33 cellular contexts compared by ENCODE assay signal in genomic region chr5:146891511-146891910, GRCh38. TPM values are rescaled to one million over a fixed set of nuclear protein-coding genes. Genes with fewer than 3 reads are reported as not detected.
"Had no signal": no experiment of that assay in that cellular context is flagged by ENCODE, and none has a peak within 500 bp of the region (broad histone marks: within the 10 kb centered on the region; RNA-seq: fewer than 3 reads in every experiment).

No MANE protein-coding gene starts in this region.

- ATAC-seq: activated CD4-positive, alpha-beta T cell treated with anti-CD3 and anti-CD28 coated beads for 36 hours; activated CD8-positive, alpha-beta memory T cell treated with anti-CD3 and anti-CD28 coated beads, Interleukin-2, amount 10 ng/mL, durations not matched to agents 7 days and 5 days; activated CD8-positive, alpha-beta T cell treated with anti-CD3 and anti-CD28 coated beads, Interleukin-2, amount 10 ng/mL, durations not matched to agents 7 days and 5 days; activated naive CD8-positive, alpha-beta T cell treated with anti-CD3 and anti-CD28 coated beads, Interleukin-2, amount 50 U/mL, for 24 hours; body of pancreas; gastrocnemius medialis had no signal

- H3K27ac ChIP-seq: adrenal gland, body of pancreas, coronary artery, esophagus muscularis mucosa, foreskin keratinocyte, gastrocnemius medialis had no signal

- H3K9me3 ChIP-seq: adrenal gland, body of pancreas, esophagus muscularis mucosa, gastrocnemius medialis had no signal

- H3K9me3 Mint-ChIP-seq: activated CD4-positive, alpha-beta memory T cell treated with anti-CD3 and anti-CD28 coated beads for 36 hours; activated CD4-positive, alpha-beta T cell treated with anti-CD3 and anti-CD28 coated beads, Interleukin-2, amount 10 ng/mL, durations not matched to agents 24 days and 14 days; activated naive CD4-positive, alpha-beta T cell treated with anti-CD3 and anti-CD28 coated beads for 36 hours; activated naive CD4-positive, alpha-beta T cell treated with anti-CD3 and anti-CD28 coated beads, Interleukin-2, amount 50 U/mL, for 24 hours; activated naive CD8-positive, alpha-beta T cell treated with anti-CD3 and anti-CD28 coated beads, Interleukin-2, amount 50 U/mL, for 24 hours; activated T-helper 1 cell treated with anti-CD3 and anti-CD28 coated beads, Interleukin-12 subunit alpha, Interleukin-12 subunit beta, Interleukin-2, Interleukin-4 antibody, amounts not matched to agents 30 ng/mL and 10 ng/mL and 1 ng/mL, durations not matched to agents 14 hours and 24 hours and 36 hours; activated T-helper 2 cell treated with anti-CD3 and anti-CD28 coated beads, Interferon-gamma antibody, Interleukin-2, Interleukin-4, amounts not matched to agents 10 μg/mL and 5 μg/mL and 100 μg/mL, durations not matched to agents 14 hours and 24 hours and 36 hours; dendritic cell treated with granulocyte-macrophage colony-stimulating factor and Interleukin-4, amounts not matched to agents 40 ng/mL and 50 ng/mL, for 4 days had no signal

- H3K27ac Mint-ChIP-seq: activated CD4-positive, alpha-beta memory T cell treated with anti-CD3 and anti-CD28 coated beads for 36 hours; activated CD4-positive, alpha-beta T cell treated with anti-CD3 and anti-CD28 coated beads for 36 hours; activated CD4-positive, alpha-beta T cell treated with anti-CD3 and anti-CD28 coated beads, Interleukin-2, amount 10 ng/mL, durations not matched to agents 24 days and 14 days; activated CD8-positive, alpha-beta memory T cell treated with anti-CD3 and anti-CD28 coated beads, Interleukin-2, amount 10 ng/mL, durations not matched to agents 7 days and 5 days; activated CD8-positive, alpha-beta T cell treated with anti-CD3 and anti-CD28 coated beads, Interleukin-2, amount 10 ng/mL, durations not matched to agents 7 days and 5 days; activated naive CD4-positive, alpha-beta T cell treated with anti-CD3 and anti-CD28 coated beads for 36 hours; activated naive CD4-positive, alpha-beta T cell treated with anti-CD3 and anti-CD28 coated beads, Interleukin-2, amount 50 U/mL, for 24 hours; activated naive CD8-positive, alpha-beta T cell treated with anti-CD3 and anti-CD28 coated beads for 36 hours; activated naive CD8-positive, alpha-beta T cell treated with anti-CD3 and anti-CD28 coated beads, Interleukin-2, amount 50 U/mL, for 24 hours; activated T-helper 1 cell treated with anti-CD3 and anti-CD28 coated beads, Interleukin-12 subunit alpha, Interleukin-12 subunit beta, Interleukin-2, Interleukin-4 antibody, amounts not matched to agents 30 ng/mL and 10 ng/mL and 1 ng/mL, durations not matched to agents 14 hours and 24 hours and 36 hours; activated T-helper 2 cell treated with anti-CD3 and anti-CD28 coated beads, Interferon-gamma antibody, Interleukin-2, Interleukin-4, amounts not matched to agents 10 μg/mL and 5 μg/mL and 100 μg/mL, durations not matched to agents 14 hours and 24 hours and 36 hours; dendritic cell treated with granulocyte-macrophage colony-stimulating factor and Interleukin-4, amounts not matched to agents 40 ng/mL and 50 ng/mL, for 4 days had no signal

- H3K4me3 ChIP-seq: adrenal gland, body of pancreas, coronary artery, dorsolateral prefrontal cortex, esophagus muscularis mucosa, gastrocnemius medialis had no signal

- H3K36me3 ChIP-seq: adrenal gland, esophagus muscularis mucosa, gastrocnemius medialis had no signal

- H3K27me3 ChIP-seq: adrenal gland, body of pancreas, dorsolateral prefrontal cortex, esophagus muscularis mucosa, foreskin keratinocyte, gastrocnemius medialis had no signal

- H3K36me3 Mint-ChIP-seq: activated CD4-positive, alpha-beta memory T cell treated with anti-CD3 and anti-CD28 coated beads for 36 hours; activated naive CD4-positive, alpha-beta T cell treated with anti-CD3 and anti-CD28 coated beads, Interleukin-2, amount 50 U/mL, for 24 hours; activated naive CD8-positive, alpha-beta T cell treated with anti-CD3 and anti-CD28 coated beads for 36 hours had no signal

- H3K27me3 Mint-ChIP-seq: activated CD4-positive, alpha-beta memory T cell treated with anti-CD3 and anti-CD28 coated beads for 36 hours; activated CD4-positive, alpha-beta T cell treated with anti-CD3 and anti-CD28 coated beads, Interleukin-2, amount 10 ng/mL, durations not matched to agents 24 days and 14 days; activated CD8-positive, alpha-beta memory T cell treated with anti-CD3 and anti-CD28 coated beads, Interleukin-2, amount 10 ng/mL, durations not matched to agents 7 days and 5 days; activated naive CD4-positive, alpha-beta T cell treated with anti-CD3 and anti-CD28 coated beads, Interleukin-2, amount 50 U/mL, for 24 hours; activated naive CD8-positive, alpha-beta T cell treated with anti-CD3 and anti-CD28 coated beads for 36 hours; activated naive CD8-positive, alpha-beta T cell treated with anti-CD3 and anti-CD28 coated beads, Interleukin-2, amount 50 U/mL, for 24 hours; dendritic cell treated with granulocyte-macrophage colony-stimulating factor and Interleukin-4, amounts not matched to agents 40 ng/mL and 50 ng/mL, for 4 days had no signal

- H3K4me1 Mint-ChIP-seq: activated naive CD4-positive, alpha-beta T cell treated with anti-CD3 and anti-CD28 coated beads, Interleukin-2, amount 50 U/mL, for 24 hours; activated naive CD8-positive, alpha-beta T cell treated with anti-CD3 and anti-CD28 coated beads for 36 hours had no signal

- H3K4me1 ChIP-seq: body of pancreas, esophagus muscularis mucosa, gastrocnemius medialis had no signal

- H3K4me3 Mint-ChIP-seq: activated CD4-positive, alpha-beta memory T cell treated with anti-CD3 and anti-CD28 coated beads for 36 hours; activated CD4-positive, alpha-beta T cell treated with anti-CD3 and anti-CD28 coated beads for 36 hours; activated CD4-positive, alpha-beta T cell treated with anti-CD3 and anti-CD28 coated beads, Interleukin-2, amount 10 ng/mL, durations not matched to agents 24 days and 14 days; activated CD8-positive, alpha-beta memory T cell treated with anti-CD3 and anti-CD28 coated beads, Interleukin-2, amount 10 ng/mL, durations not matched to agents 7 days and 5 days; activated CD8-positive, alpha-beta T cell treated with anti-CD3 and anti-CD28 coated beads, Interleukin-2, amount 10 ng/mL, durations not matched to agents 7 days and 5 days; activated naive CD4-positive, alpha-beta T cell treated with anti-CD3 and anti-CD28 coated beads for 36 hours; activated naive CD4-positive, alpha-beta T cell treated with anti-CD3 and anti-CD28 coated beads, Interleukin-2, amount 50 U/mL, for 24 hours; activated naive CD8-positive, alpha-beta T cell treated with anti-CD3 and anti-CD28 coated beads for 36 hours; activated naive CD8-positive, alpha-beta T cell treated with anti-CD3 and anti-CD28 coated beads, Interleukin-2, amount 50 U/mL, for 24 hours; activated T-helper 1 cell treated with anti-CD3 and anti-CD28 coated beads, Interleukin-12 subunit alpha, Interleukin-12 subunit beta, Interleukin-2, Interleukin-4 antibody, amounts not matched to agents 30 ng/mL and 10 ng/mL and 1 ng/mL, durations not matched to agents 14 hours and 24 hours and 36 hours; dendritic cell treated with granulocyte-macrophage colony-stimulating factor and Interleukin-4, amounts not matched to agents 40 ng/mL and 50 ng/mL, for 4 days had no signal

- DNase-seq: activated CD4-positive, alpha-beta memory T cell treated with anti-CD3 and anti-CD28 coated beads for 36 hours; activated CD4-positive, alpha-beta T cell treated with anti-CD3 and anti-CD28 coated beads for 36 hours; activated CD4-positive, alpha-beta T cell treated with anti-CD3 and anti-CD28 coated beads, Interleukin-2, amount 10 ng/mL, durations not matched to agents 24 days and 14 days; activated CD4-positive, CD25-positive, alpha-beta regulatory T cell; activated CD4-positive, CD25-positive, alpha-beta regulatory T cell treated with anti-CD3 and anti-CD28 coated beads, Interleukin-2, amount 50 U/mL, for 72 hours; activated CD8-positive, alpha-beta memory T cell treated with anti-CD3 and anti-CD28 coated beads, Interleukin-2, amount 10 ng/mL, durations not matched to agents 7 days and 5 days; activated CD8-positive, alpha-beta memory T cell treated with anti-CD3 and anti-CD28 coated beads, Interleukin-2, amount 50 U/mL, for 4 hours; activated CD8-positive, alpha-beta T cell treated with anti-CD3 and anti-CD28 coated beads, Interleukin-2, amount 10 ng/mL, durations not matched to agents 7 days and 5 days; activated effector memory CD4-positive, alpha-beta T cell treated with anti-CD3 and anti-CD28 coated beads, Interleukin-2, amount 50 U/mL, for 16 hours; activated naive CD4-positive, alpha-beta T cell treated with anti-CD3 and anti-CD28 coated beads for 36 hours; activated naive CD8-positive, alpha-beta T cell treated with anti-CD3 and anti-CD28 coated beads for 36 hours; activated naive CD8-positive, alpha-beta T cell treated with anti-CD3 and anti-CD28 coated beads, Interleukin-2, amount 50 U/mL, for 24 hours; activated T-cell treated with anti-CD3 and anti-CD28 coated beads, Interleukin-2, amount 50 U/mL, for 1 hour; activated T-cell treated with anti-CD3 and anti-CD28 coated beads, Interleukin-2, amount 50 U/mL, for 48 hours; adrenal gland; amygdala; aorta; body of pancreas; caudate nucleus; cerebellar nuclear complex; dorsolateral prefrontal cortex; effector memory CD4-positive, alpha-beta T cell; erythroblast; foreskin keratinocyte; gastrocnemius medialis; glutamatergic neuron; T-helper 2 cell had no signal

RNA-seq across cellular contexts. Expression of gene PPP2R2B, which starts 13.0 kb away (rescaled TPM):
- total RNA-seq: activated CD4-positive, alpha-beta T cell treated with anti-CD3 and anti-CD28 coated beads, Interleukin-2, amount 10 ng/mL, durations not matched to agents 24 days and 14 days; activated naive CD4-positive, alpha-beta T cell treated with anti-CD3 and anti-CD28 coated beads for 36 hours; activated T-helper 1 cell treated with anti-CD3 and anti-CD28 coated beads, Interleukin-12 subunit alpha, Interleukin-12 subunit beta, Interleukin-2, Interleukin-4 antibody, amounts not matched to agents 30 ng/mL and 10 ng/mL and 1 ng/mL, durations not matched to agents 14 hours and 24 hours and 36 hours had no signal
- polyA plus RNA-seq: foreskin keratinocyte had no signal
